ENCODE assay signal across 21 cellular contexts in the genomic region with DNA sequence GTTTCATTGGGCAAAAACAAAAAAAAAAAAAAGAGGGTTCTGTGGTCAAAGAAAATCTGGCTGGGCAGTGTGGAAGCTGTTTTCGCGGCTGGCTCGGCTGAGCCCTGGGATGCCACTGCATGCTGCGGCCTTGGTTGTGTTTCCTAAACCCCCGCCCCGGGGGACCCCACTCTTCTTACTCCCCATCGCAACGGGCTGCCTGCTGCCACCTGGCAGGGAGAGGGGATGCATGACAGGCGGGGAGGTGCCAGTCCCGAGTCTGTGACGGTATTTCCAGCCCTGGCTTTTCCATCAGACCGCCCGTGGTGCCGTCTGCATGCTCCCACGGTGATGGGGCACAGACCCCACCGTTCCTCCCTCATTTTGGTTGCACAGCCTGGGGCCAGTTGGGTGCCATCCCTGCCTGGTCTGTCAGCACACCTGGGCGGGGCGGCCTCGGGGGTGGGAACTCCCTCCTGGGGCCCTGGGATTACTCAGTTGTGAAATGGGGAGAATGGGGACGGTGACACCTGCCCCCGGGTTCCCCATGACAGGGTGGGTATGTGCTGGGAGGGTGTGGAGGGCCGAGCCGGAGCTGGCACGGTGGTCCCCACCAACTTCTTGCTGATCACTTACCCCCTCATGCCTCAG.
"Had no signal": no experiment of that assay in that cellular context is flagged by ENCODE, and none has a peak within 500 bp of the region (broad histone marks: within the 10 kb centered on the region; RNA-seq: fewer than 3 reads in every experiment).

No MANE protein-coding gene starts in this region.

- DNase-seq: colonic mucosa; effector CD8-positive, alpha-beta T cell; esophagus squamous epithelium; hypothalamus; left ventricle myocardium superior; lower lobe of right lung; natural killer cell; stimulated activated CD4-positive, alpha-beta T cell treated with anti-CD3 and anti-CD28 coated beads, Interleukin-2, amount 100 ng/mL, for 24 hours; stimulated activated CD4-positive, alpha-beta T cell treated with anti-CD3 and anti-CD28 coated beads, Interleukin-4, amount 100 ng/mL, for 24 hours; stimulated activated naive CD8-positive, alpha-beta T cell treated with anti-CD3 and anti-CD28 coated beads, Interleukin-15, Interleukin-2, amounts not matched to agents 100 U/mL and 50 U/mL, for 24 hours; substantia nigra; testis; tibial artery had no signal

- H3K27ac ChIP-seq: colonic mucosa, lower lobe of right lung, parathyroid adenoma, testis, tibial artery, upper lobe of left lung had no signal

- H3K4me3 ChIP-seq: colonic mucosa, esophagus squamous epithelium, lower lobe of right lung, smooth muscle cell, testis, tibial artery, upper lobe of left lung had no signal

- H3K4me1 ChIP-seq: colonic mucosa had no signal

- FAIRE-seq: endothelial cell of umbilical vein, frontal cortex, keratinocyte had no signal

- H3K9ac ChIP-seq: parathyroid adenoma had no signal

- H3K79me2 ChIP-seq: parathyroid adenoma had no signal

- H3K27me3 ChIP-seq: colonic mucosa, esophagus squamous epithelium, testis, tibial artery, upper lobe of left lung had no signal

- H3K36me3 ChIP-seq: colonic mucosa had no signal

- H2AFZ ChIP-seq: parathyroid adenoma had no signal

- H3K9me3 ChIP-seq: colonic mucosa, esophagus squamous epithelium, lower lobe of right lung, testis, tibial artery, upper lobe of left lung had no signal

- H3K4me2 ChIP-seq: smooth muscle cell had no signal

- ATAC-seq: left ventricle myocardium superior; lower lobe of right lung; natural killer cell; sciatic nerve; stimulated activated memory B cell treated with anti-CD40 and anti-IgM and Interleukin-4, amounts not matched to agents 10 μg/mL and 1 μg/mL and 100 μg/mL, for 72 hours; stimulated activated naive CD8-positive, alpha-beta T cell treated with anti-CD3 and anti-CD28 coated beads, Interleukin-15, Interleukin-2, amounts not matched to agents 100 U/mL and 50 U/mL, for 24 hours had no signal
